Comparison of ENCODE assay signal across 21 cellular contexts in genomic region chr1:46969014-46969619, GRCh38. TPM values are rescaled to one million over a fixed set of nuclear protein-coding genes. Genes with fewer than 3 reads are reported as not detected.
DNase-seq lines count a peak whose midpoint lies in the region; ATAC-seq, FAIRE-seq and TF ChIP-seq lines count a peak whose summit lies in the region.
"Had no signal": no experiment of that assay in that cellular context is flagged by ENCODE, and none has a peak within 500 bp of the region (broad histone marks: within the 10 kb centered on the region; RNA-seq: fewer than 3 reads in every experiment).

No MANE protein-coding gene starts in this region.

- H3K9me3 ChIP-seq in AG04450 (ENCODE audit: control insufficient read depth, insufficient read depth, low read length) (no peaks in the 10 kb centered on the region), HEK293 (ENCODE audit: control insufficient read depth, insufficient read depth, low read depth, low read length) (no peaks in the 10 kb centered on the region), keratinocyte (ENCODE audit: control insufficient read depth, low read depth, low read length) (no peaks in the 10 kb centered on the region), gastroesophageal sphincter (peaks cover 0 to 12% (median 0%) of the 10 kb centered on the region in 3 donors)
- H3K9me3 ChIP-seq: MG63 had no signal

- H2AFZ ChIP-seq in keratinocyte (ENCODE audit: control insufficient read depth, low read length) = no peak overlapping the region

- H3K4me3 ChIP-seq in AG04450 (ENCODE audit: low read depth, low read length) (no peak overlapping the region), HEK293 (ENCODE audit: low read depth, low read length) (no peak overlapping the region), keratinocyte (ENCODE audit: control insufficient read depth in 2 of 3, extremely low read depth in 1 of 3, insufficient read depth in 2 of 3, low read depth in 1 of 3, low read length in 3 of 3) (no peak overlapping the region), gastroesophageal sphincter (no peak overlapping the region)
- H3K4me3 ChIP-seq: MG63 had no signal

- H3K27ac ChIP-seq in AG04450 (ENCODE audit: low read depth, low read length) = no peak overlapping the region
- H3K27ac ChIP-seq in HEK293 (ENCODE audit: extremely low read depth, low read depth, low read length) = no peak overlapping the region
- H3K27ac ChIP-seq in keratinocyte (ENCODE audit: control insufficient read depth, insufficient read depth, low read length) = no peak overlapping the region
- no peak overlapping the region for H3K27ac ChIP-seq in gastroesophageal sphincter

- TF ChIP-seq CTCF in AG04450 (IDR thresholded peaks at IDR 0.05; ENCODE audit: low read depth, low read length) (0 out of 2 replicates have a peak, but pooled peaks have one; percentile 7), HEK293 (tag by site-specific recombination; IDR thresholded peaks at IDR 0.05) (no peak), keratinocyte (optimal IDR thresholded peaks at IDR 0.05 in 1 of 3, IDR thresholded peaks at IDR 0.05 in 1 of 3, conservative IDR thresholded peaks at IDR 0.05 in 1 of 3; ENCODE audit: extremely low read depth in 1 of 3, insufficient read depth in 2 of 3, low read length in 3 of 3) (peak in 2 of 3 experiments; percentile 29 to 36), gastroesophageal sphincter (IDR thresholded peaks at IDR 0.05) (peak in 1 of 4 experiments; percentile 4)

- TF ChIP-seq POLR2A in gastroesophageal sphincter (IDR thresholded peaks at IDR 0.05) = no peak

- FAIRE-seq in keratinocyte (lab: Jason Lieb, UNC) = no peak
- FAIRE-seq: colon, endothelial cell of umbilical vein had no signal

- CTCF ChIA-PET in AG04450 (lab: Charles Lee) (no interaction called here), HEK293 (lab: Yijun Ruan, JAX) (interaction anchor here (0.6 kb wide), 3 partner anchors 106 to 1226 kb away, joined by 3 read pairs; no protein-coding TSS in a partner anchor)

- no peaks in the 10 kb centered on the region for H3K9me1 ChIP-seq in keratinocyte (ENCODE audit: control insufficient read depth, extremely low read depth, insufficient read depth, low read length)

- DNase-seq in AG04450 (ENCODE audit: low read depth, low spot score) (no peak), keratinocyte (ENCODE audit: low read depth, low spot score) (no peak), posterior vena cava (ENCODE audit: low spot score) (no peak)
- DNase-seq: activated CD4-positive, CD25-positive, alpha-beta regulatory T cell treated with anti-CD3 and anti-CD28 coated beads, Interleukin-2, amount 50 U/mL, for 72 hours; activated gamma-delta T cell; GDM1; H7; MG63; NCI-H1930; NCI-H526 treated with DMSO at 0.1 percent for 48 hours; nucleus accumbens; stimulated activated CD4-positive, alpha-beta T cell treated with anti-CD3 and anti-CD28 coated beads, Interleukin-2, amount 100 ng/mL, for 48 hours had no signal

- dilution Hi-C loops in keratinocyte (cut with MboI; ENCODE audit: extremely low pct_ligation_motif_present, low sequenced_read_pairs) = no loop called here

- peak; percentile 47; the same call in 1 of the 3 replicates for ATAC-seq in SK-N-SH treated with all-trans-retinoic acid at 6 μM for 48 hours
- ATAC-seq in gastroesophageal sphincter = no peak
- no peak for ATAC-seq in GM18861 (IDR thresholded peaks at IDR 0.05; ENCODE audit: unreplicated experiment)
- ATAC-seq in HG03571 (IDR thresholded peaks at IDR 0.05; ENCODE audit: unreplicated experiment) = no peak

- 29 to 43% methylated on average over 1 to 4 of the region's 5 CpGs for WGBS in gastroesophageal sphincter (ENCODE audit: low coverage in 1 of 2), 2 donors

- H3K4me1 ChIP-seq in HEK293 (ENCODE audit: control insufficient read depth, insufficient read depth, low read length) (no peaks in the 10 kb centered on the region), keratinocyte (ENCODE audit: control insufficient read depth, extremely low read depth, insufficient read depth, low read length) (no peaks in the 10 kb centered on the region), gastroesophageal sphincter (no peaks in the 10 kb centered on the region)

- no peaks in the 10 kb centered on the region for H3K36me3 ChIP-seq in HEK293 (ENCODE audit: control insufficient read depth in 2 of 2, insufficient read depth in 1 of 2, low read length in 2 of 2)
- H3K36me3 ChIP-seq in keratinocyte (ENCODE audit: control insufficient read depth in 2 of 2, extremely low read depth in 1 of 2, insufficient read depth in 2 of 2, low read length in 2 of 2) = no peaks in the 10 kb centered on the region
- H3K36me3 ChIP-seq in gastroesophageal sphincter = no peaks in the 10 kb centered on the region
- H3K36me3 ChIP-seq: MG63 had no signal

- no peak overlapping the region for H3K4me2 ChIP-seq in keratinocyte (ENCODE audit: control insufficient read depth, extremely low read depth, insufficient read depth, low read depth, low read length)

- POLR2A ChIA-PET in AG04450 (lab: Yijun Ruan, JAX) (no interaction called here), HEK293 (lab: Yijun Ruan, JAX) (no interaction called here)

- intact Hi-C loops in posterior vena cava (cut with DNase I) = no loop called here

- no peaks in the 10 kb centered on the region for H3K27me3 ChIP-seq in AG04450 (ENCODE audit: control insufficient read depth, insufficient read depth, low read length)
- H3K27me3 ChIP-seq in keratinocyte (ENCODE audit: control insufficient read depth, extremely low read depth, insufficient read depth, low read length) = no peaks in the 10 kb centered on the region
- no peaks in the 10 kb centered on the region for H3K27me3 ChIP-seq in gastroesophageal sphincter
- H3K27me3 ChIP-seq: MG63 had no signal

- H4K20me1 ChIP-seq in keratinocyte (ENCODE audit: control insufficient read depth, extremely low read depth, insufficient read depth, low read length) = no peaks in the 10 kb centered on the region

- no peaks in the 10 kb centered on the region for H3K79me2 ChIP-seq in keratinocyte (ENCODE audit: control insufficient read depth, insufficient read depth, low read length)

- no peak for TF ChIP-seq EP300 in gastroesophageal sphincter (IDR thresholded peaks at IDR 0.05)

- no peak overlapping the region for H3K9ac ChIP-seq in keratinocyte (ENCODE audit: control insufficient read depth, extremely low read depth, insufficient read depth, low read length)

TF ChIP-seq in HEK293, 187 proteins besides CTCF, POLR2A, EP300 and RAD21 (continues in another document):
- TF ChIP-seq ZNF768 (tag by site-specific recombination; IDR thresholded peaks at IDR 0.05) = no peak

TF ChIP-seq in SK-N-SH treated with all-trans-retinoic acid at 6 μM for 48 hours, 23 proteins besides CTCF, POLR2A, EP300 and RAD21 (continues in another document):
- no peak for TF ChIP-seq POU6F1 (CRISPR knock-in tag; IDR thresholded peaks at IDR 0.05; ENCODE audit: borderline replicate concordance, low read depth)
- TF ChIP-seq ESRRG (CRISPR knock-in tag; IDR thresholded peaks at IDR 0.05) = no peak
- no peak for TF ChIP-seq SNAI2 (CRISPR knock-in tag; IDR thresholded peaks at IDR 0.05)
- TF ChIP-seq ZC3H10 (CRISPR knock-in tag; IDR thresholded peaks at IDR 0.05) = no peak
- TF ChIP-seq ZNF70 (CRISPR knock-in tag; IDR thresholded peaks at IDR 0.05) = no peak
- TF ChIP-seq ZNF565 (CRISPR knock-in tag; conservative IDR thresholded peaks at IDR 0.05; ENCODE audit: low read depth) = no peak
- TF ChIP-seq TOX (CRISPR knock-in tag; IDR thresholded peaks at IDR 0.05; ENCODE audit: borderline replicate concordance) = no peak
- no peak for TF ChIP-seq ZFP30 (CRISPR knock-in tag; IDR thresholded peaks at IDR 0.05)
- TF ChIP-seq ZFP3 (CRISPR knock-in tag; IDR thresholded peaks at IDR 0.05) = no peak
- no peak for TF ChIP-seq ZNF8 (CRISPR knock-in tag; IDR thresholded peaks at IDR 0.05)
- TF ChIP-seq CSDC2 (CRISPR knock-in tag; IDR thresholded peaks at IDR 0.05) = no peak
- no peak for TF ChIP-seq ARNTL (CRISPR knock-in tag; IDR thresholded peaks at IDR 0.05; ENCODE audit: borderline replicate concordance, low read depth)

RNA-seq across cellular contexts. Expression of gene CYP4A11, which starts 27.8 kb away (rescaled TPM):
- polyA plus RNA-seq in AG04450 (2011; rRNA removed) (not detected in 2 replicates), keratinocyte (not detected in 3 replicates)
- polyA minus RNA-seq in AG04450 (2011; rRNA and poly(A)+ RNA removed) = not detected in 2 replicates
- polyA plus RNA-seq in keratinocyte (2011; ENCODE audit: low read depth) = not detected
- not detected in 2 replicates for polyA plus RNA-seq in keratinocyte (2011; cell fraction: cytosol; rRNA removed)
- polyA plus RNA-seq in keratinocyte (2011; cell fraction: nucleus; rRNA removed) = not detected in 2 replicates
- polyA plus RNA-seq in keratinocyte (2012; ENCODE audit: low replicate concordance) = not detected in 2 replicates
- not detected in 3 replicates for polyA minus RNA-seq in keratinocyte
- polyA minus RNA-seq in keratinocyte (2011; cell fraction: cytosol; rRNA and poly(A)+ RNA removed) = not detected
- polyA minus RNA-seq in keratinocyte (2011; cell fraction: nucleus; rRNA and poly(A)+ RNA removed) = not detected in 2 replicates
- total RNA-seq in gastroesophageal sphincter (not detected), posterior vena cava (not detected)
- total RNA-seq: endothelial cell of umbilical vein, glomerular endothelial cell, H7, mononuclear cell had no signal
- polyA plus RNA-seq: endothelial cell of umbilical vein had no signal

RNA-seq across cellular contexts. Expression of gene CYP4X1, which starts 54.4 kb away (rescaled TPM):
- polyA plus RNA-seq in AG04450 (2011; rRNA removed) (not detected in 2 replicates), keratinocyte (0.93 to 1.2 TPM (median 1.00 TPM) in 3 replicates)
- polyA minus RNA-seq in AG04450 (2011; rRNA and poly(A)+ RNA removed) = not detected in 2 replicates
- 0.40 TPM for polyA plus RNA-seq in keratinocyte (2011; ENCODE audit: low read depth)
- 0.55 and 0.90 TPM in 2 replicates for polyA plus RNA-seq in keratinocyte (2011; cell fraction: cytosol; rRNA removed)
- 2.6 and 3.4 TPM in 2 replicates for polyA plus RNA-seq in keratinocyte (2011; cell fraction: nucleus; rRNA removed)
- 0.24 and 0.34 TPM in 2 replicates for polyA plus RNA-seq in keratinocyte (2012; ENCODE audit: low replicate concordance)
- 0.23 to 0.61 TPM in 2 of 3 replicates, not detected in the other for polyA minus RNA-seq in keratinocyte
- not detected for polyA minus RNA-seq in keratinocyte (2011; cell fraction: cytosol; rRNA and poly(A)+ RNA removed)
- 0.74 and 1.0 TPM in 2 replicates for polyA minus RNA-seq in keratinocyte (2011; cell fraction: nucleus; rRNA and poly(A)+ RNA removed)
- total RNA-seq in gastroesophageal sphincter (1 to 10 TPM; 3.1 to 8.4 (median 4.5) TPM), posterior vena cava (10 to 100 TPM in 1 of 2 donors, 1 to 10 TPM in 1; 5.9 to 14.3 TPM)
- total RNA-seq: mononuclear cell had no signal
